In genomic region chr6:85614780-85615179, GRCh38 we compare ENCODE assay signal across 1 cellular context.
TF ChIP-seq lines count a peak whose summit lies in the region.

No MANE protein-coding gene starts in this region.

TF ChIP-seq in GM23338, 12 proteins besides CTCF, POLR2A, EP300 and RAD21:
- no peak for TF ChIP-seq EZH2 (IDR thresholded peaks at IDR 0.05; ENCODE audit: low read depth, unreplicated experiment)
- TF ChIP-seq ETS1 (IDR thresholded peaks at IDR 0.05) = no peak
- TF ChIP-seq STAT1 (IDR thresholded peaks at IDR 0.05; ENCODE audit: unreplicated experiment) = no peak
- no peak for TF ChIP-seq JUNB (IDR thresholded peaks at IDR 0.05; ENCODE audit: unreplicated experiment)
- TF ChIP-seq ZNF331 (CRISPR knock-in tag; IDR thresholded peaks at IDR 0.05; ENCODE audit: low read depth) = no peak
- TF ChIP-seq NANOG (IDR thresholded peaks at IDR 0.05; ENCODE audit: borderline replicate concordance) = no peak
- no peak for TF ChIP-seq REST (IDR thresholded peaks at IDR 0.05; ENCODE audit: unreplicated experiment)
- TF ChIP-seq POLR2AphosphoS5 (IDR thresholded peaks at IDR 0.05; ENCODE audit: low read depth) = no peak
- TF ChIP-seq ZNF462 (CRISPR knock-in tag; IDR thresholded peaks at IDR 0.05) = no peak
- TF ChIP-seq ZNF114 (CRISPR knock-in tag; IDR thresholded peaks at IDR 0.05) = no peak
- TF ChIP-seq EZH2phosphoT487 (IDR thresholded peaks at IDR 0.05; ENCODE audit: unreplicated experiment) = no peak
- no peak for TF ChIP-seq CREB1 (CRISPR knock-in tag; IDR thresholded peaks at IDR 0.05; ENCODE audit: low read depth)
TF ChIP-seq in GM23338: peak in this region for 0.
